In genomic region chr7:71842376-71842775, GRCh38 we compare ENCODE assay signal across 27 cellular contexts.
"Had no signal": no experiment of that assay in that cellular context is flagged by ENCODE, and none has a peak within 500 bp of the region (broad histone marks: within the 10 kb centered on the region; RNA-seq: fewer than 3 reads in every experiment).

No MANE protein-coding gene starts in this region.

- H3K4me1 ChIP-seq: lower lobe of right lung, pancreas, prostate gland, sigmoid colon, spleen, suprapubic skin, tibial artery, upper lobe of right lung had no signal

- H3K9me3 Mint-ChIP-seq: nephron, neural crest cell had no signal

- H3K27me3 Mint-ChIP-seq: naive thymus-derived CD8-positive, alpha-beta T cell; stimulated activated naive CD8-positive, alpha-beta T cell treated with anti-CD3 and anti-CD28 coated beads, Interleukin-15, Interleukin-2, amounts not matched to agents 100 ng/mL and 50 ng/mL, for 24 hours had no signal

- H3K4me3 ChIP-seq: lower lobe of right lung, pancreas, prostate gland, sigmoid colon, spleen, suprapubic skin, thoracic aorta, tibial artery, upper lobe of right lung had no signal

- H3K36me3 Mint-ChIP-seq: naive thymus-derived CD8-positive, alpha-beta T cell; stimulated activated effector memory CD8-positive, alpha-beta T cell treated with anti-CD3 and anti-CD28 coated beads, Interleukin-12 subunit alpha, Interleukin-12 subunit beta, amount 100 ng/mL, for 72 hours had no signal

- DNase-seq: kidney glomerular epithelial cell; left cardiac atrium; lower lobe of right lung; mammary epithelial cell; mesenchymal stem cell; naive thymus-derived CD8-positive, alpha-beta T cell; nucleus accumbens; pancreas; posterior cingulate gyrus; retina; right cardiac atrium; sigmoid colon; small intestine; spleen; stimulated activated CD4-positive, alpha-beta T cell treated with anti-CD3 and anti-CD28 coated beads, Interleukin-4, amount 100 ng/mL, for 24 hours; stimulated activated naive CD4-positive, alpha-beta T cell; tibial artery; trophoblast cell; upper lobe of right lung had no signal

- H3K27me3 ChIP-seq: pancreas, sigmoid colon, spleen, suprapubic skin, tibial artery, upper lobe of right lung had no signal

- H3K27ac Mint-ChIP-seq: naive thymus-derived CD8-positive, alpha-beta T cell; nephron; stimulated activated effector memory CD8-positive, alpha-beta T cell treated with anti-CD3 and anti-CD28 coated beads, Interleukin-12 subunit alpha, Interleukin-12 subunit beta, amount 100 ng/mL, for 72 hours; stimulated activated naive CD8-positive, alpha-beta T cell treated with anti-CD3 and anti-CD28 coated beads, Interleukin-15, Interleukin-2, amounts not matched to agents 100 ng/mL and 50 ng/mL, for 24 hours had no signal

- H3K27ac ChIP-seq: lower lobe of right lung, pancreas, prostate gland, sigmoid colon, spleen, suprapubic skin, thoracic aorta, tibial artery, upper lobe of right lung had no signal

- ATAC-seq: left cardiac atrium; left lobe of liver; lower lobe of right lung; naive thymus-derived CD8-positive, alpha-beta T cell; pancreas; right cardiac atrium; stimulated activated effector memory CD8-positive, alpha-beta T cell treated with anti-CD3 and anti-CD28 coated beads, Interleukin-12 subunit alpha, Interleukin-12 subunit beta, amount 100 ng/mL, for 72 hours; upper lobe of right lung had no signal

- H3K4me1 Mint-ChIP-seq: naive thymus-derived CD8-positive, alpha-beta T cell; nephron; neural crest cell; stimulated activated effector memory CD8-positive, alpha-beta T cell treated with anti-CD3 and anti-CD28 coated beads, Interleukin-12 subunit alpha, Interleukin-12 subunit beta, amount 100 ng/mL, for 72 hours had no signal

- H3K36me3 ChIP-seq: lower lobe of right lung, pancreas, prostate gland, sigmoid colon, spleen, suprapubic skin, thoracic aorta, tibial artery, upper lobe of right lung had no signal

- H3K4me3 Mint-ChIP-seq: naive thymus-derived CD8-positive, alpha-beta T cell; nephron; neural crest cell; stimulated activated effector memory CD8-positive, alpha-beta T cell treated with anti-CD3 and anti-CD28 coated beads, Interleukin-12 subunit alpha, Interleukin-12 subunit beta, amount 100 ng/mL, for 72 hours; stimulated activated naive CD8-positive, alpha-beta T cell treated with anti-CD3 and anti-CD28 coated beads, Interleukin-15, Interleukin-2, amounts not matched to agents 100 ng/mL and 50 ng/mL, for 24 hours had no signal
